ENCODE assay signal across 8 cellular contexts in the genomic region with DNA sequence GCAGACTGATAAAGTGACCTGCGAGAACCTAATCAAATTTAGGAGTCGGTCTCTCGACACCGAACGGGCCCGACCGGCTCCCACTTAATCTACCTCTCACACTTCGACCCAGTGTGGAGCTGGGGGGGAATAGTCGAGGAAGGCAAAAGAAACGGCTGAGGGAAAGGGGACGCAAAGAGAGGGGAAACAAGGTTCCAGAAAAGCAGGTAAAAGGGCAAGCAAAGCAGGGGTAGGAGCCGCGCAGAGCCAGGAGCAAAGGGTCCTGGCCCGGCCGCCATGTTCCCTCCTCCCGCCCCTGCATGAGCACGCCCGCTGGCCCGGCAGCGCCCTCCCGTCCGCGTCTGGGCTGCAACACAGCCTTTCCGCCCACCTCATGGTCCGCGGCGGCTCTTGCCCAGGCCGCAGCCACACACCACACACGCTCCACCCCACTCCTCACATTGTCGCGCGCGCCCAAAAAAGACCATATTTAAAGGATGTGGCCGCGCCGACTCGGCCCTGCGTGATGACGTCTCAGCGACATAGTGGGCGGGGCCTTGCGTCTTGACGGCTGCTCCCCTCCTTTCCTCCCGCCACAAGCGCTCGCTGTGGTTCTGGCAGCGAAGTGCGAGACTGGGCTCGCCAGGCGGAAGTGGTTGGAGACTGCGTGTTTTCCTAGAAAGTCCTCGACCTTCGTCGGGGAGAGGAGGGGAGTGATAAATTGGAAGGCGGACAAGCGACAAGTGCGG. TPM values are rescaled to one million over a fixed set of nuclear protein-coding genes. Genes with fewer than 3 reads are reported as not detected.
DNase-seq lines count a peak whose midpoint lies in the region; FAIRE-seq and TF ChIP-seq lines count a peak whose summit lies in the region.

A gene with protein sequence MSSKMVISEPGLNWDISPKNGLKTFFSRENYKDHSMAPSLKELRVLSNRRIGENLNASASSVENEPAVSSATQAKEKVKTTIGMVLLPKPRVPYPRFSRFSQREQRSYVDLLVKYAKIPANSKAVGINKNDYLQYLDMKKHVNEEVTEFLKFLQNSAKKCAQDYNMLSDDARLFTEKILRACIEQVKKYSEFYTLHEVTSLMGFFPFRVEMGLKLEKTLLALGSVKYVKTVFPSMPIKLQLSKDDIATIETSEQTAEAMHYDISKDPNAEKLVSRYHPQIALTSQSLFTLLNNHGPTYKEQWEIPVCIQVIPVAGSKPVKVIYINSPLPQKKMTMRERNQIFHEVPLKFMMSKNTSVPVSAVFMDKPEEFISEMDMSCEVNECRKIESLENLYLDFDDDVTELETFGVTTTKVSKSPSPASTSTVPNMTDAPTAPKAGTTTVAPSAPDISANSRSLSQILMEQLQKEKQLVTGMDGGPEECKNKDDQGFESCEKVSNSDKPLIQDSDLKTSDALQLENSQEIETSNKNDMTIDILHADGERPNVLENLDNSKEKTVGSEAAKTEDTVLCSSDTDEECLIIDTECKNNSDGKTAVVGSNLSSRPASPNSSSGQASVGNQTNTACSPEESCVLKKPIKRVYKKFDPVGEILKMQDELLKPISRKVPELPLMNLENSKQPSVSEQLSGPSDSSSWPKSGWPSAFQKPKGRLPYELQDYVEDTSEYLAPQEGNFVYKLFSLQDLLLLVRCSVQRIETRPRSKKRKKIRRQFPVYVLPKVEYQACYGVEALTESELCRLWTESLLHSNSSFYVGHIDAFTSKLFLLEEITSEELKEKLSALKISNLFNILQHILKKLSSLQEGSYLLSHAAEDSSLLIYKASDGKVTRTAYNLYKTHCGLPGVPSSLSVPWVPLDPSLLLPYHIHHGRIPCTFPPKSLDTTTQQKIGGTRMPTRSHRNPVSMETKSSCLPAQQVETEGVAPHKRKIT (minus strand): TSS at position 510 of the 728 bp plus-strand sequence. CDS start 1,165 bp downstream, outside the sequence.

- H3K36me3 Mint-ChIP-seq in activated naive CD4-positive, alpha-beta T cell treated with anti-CD3 and anti-CD28 coated beads for 36 hours (ENCODE audit: low read depth): peaks cover 15% of the 10 kb centered on the region

- peak within 1 kb of the TSS; percentile 90 for H2AFZ ChIP-seq in neuronal stem cell (ENCODE audit: low read length)

- peak within 1 kb of the TSS; percentile 82 for H3K27ac ChIP-seq in neuronal stem cell (replicated peaks; ENCODE audit: low read length)

- peak within 1 kb of the TSS; percentile 94 for H4K8ac ChIP-seq in neuronal stem cell (ENCODE audit: low read depth, low read length)

- in situ Hi-C loops in SK-MEL-5 (cut with HindIII; ENCODE audit: low pct_unique_long_range_greater_than_20kb, low sequenced_read_pairs): no loop called here

- DNase-seq in GM03348 (ENCODE audit: low spot score) (peak; percentile 96), HEK293T (ENCODE audit: extremely low spot score) (peak; percentile 86), MV-4-11 (lab: John Stamatoyannopoulos, UW) (peak; percentile 97), SK-MEL-5 (ENCODE audit: low read depth, low spot score) (peak; percentile 92), frontal cortex (ENCODE audit: low spot score in 2 of 2) (peak; percentile 76 to 84), neuronal stem cell (ENCODE audit: low spot score) (peak; percentile 87)
- peak; percentile 98 for DNase-seq in activated naive CD4-positive, alpha-beta T cell treated with anti-CD3 and anti-CD28 coated beads for 36 hours

- H2BK120ac ChIP-seq in neuronal stem cell (ENCODE audit: low read depth, low read length): peak within 1 kb of the TSS; percentile 5

- H3K27me3 Mint-ChIP-seq in activated naive CD4-positive, alpha-beta T cell treated with anti-CD3 and anti-CD28 coated beads for 36 hours (ENCODE audit: low read depth): no peaks in the 10 kb centered on the region

- H3K18ac ChIP-seq in neuronal stem cell (ENCODE audit: low read length): peak within 1 kb of the TSS; percentile 99

- peak within 1 kb of the TSS; percentile 87 for H3K14ac ChIP-seq in neuronal stem cell (ENCODE audit: low read length)

- H3K4me3 Mint-ChIP-seq in activated naive CD4-positive, alpha-beta T cell treated with anti-CD3 and anti-CD28 coated beads for 36 hours: peak within 1 kb of the TSS; percentile 93

- no peaks in the 10 kb centered on the region for H3K27me3 ChIP-seq in neuronal stem cell (ENCODE audit: control insufficient read depth in 3 of 3, insufficient read depth in 3 of 3, low read depth in 1 of 3, low read length in 3 of 3)

- H2BK5ac ChIP-seq in neuronal stem cell (ENCODE audit: low read length): peak within 1 kb of the TSS; percentile 56

- peak within 1 kb of the TSS; percentile 77 to 97 for H3K4me3 ChIP-seq in neuronal stem cell (ENCODE audit: low read length in 2 of 2)

- POLR2A ChIA-PET in HEK293T (lab: Yijun Ruan, JAX): interaction anchor here (0.7 kb wide), 1 partner anchor 42 kb away, joined by 3 read pairs; no protein-coding TSS in a partner anchor

- no CpG with 5 or more reads among the region's 57 CpGs for WGBS in neuronal stem cell (ENCODE audit: extremely low coverage in 2 of 2, insufficient read length in 2 of 2, insufficient replicate concordance in 1 of 2), 2 donors

- H3K36me3 ChIP-seq in neuronal stem cell (replicated peaks in 1 of 2; ENCODE audit: control insufficient read depth in 2 of 2, insufficient read depth in 2 of 2, low read length in 2 of 2): peaks cover 4 to 34% of the 10 kb centered on the region in 2 donors

- H3K4me1 Mint-ChIP-seq in activated naive CD4-positive, alpha-beta T cell treated with anti-CD3 and anti-CD28 coated beads for 36 hours (ENCODE audit: low read depth): peaks cover 44% of the 10 kb centered on the region

- H3K9ac ChIP-seq in neuronal stem cell (ENCODE audit: low read depth, low read length, poor library complexity): peak within 1 kb of the TSS; percentile 100

- intact Hi-C loops in activated naive CD4-positive, alpha-beta T cell treated with anti-CD3 and anti-CD28 coated beads for 36 hours (cut with micrococcal nuclease): loop anchor here (1.0 to 10.0 kb wide), 10 partner anchors 30 to 1916 kb away; a partner anchor contains a TSS

- peak within 1 kb of the TSS; percentile 66 for H3K4me2 ChIP-seq in neuronal stem cell (ENCODE audit: insufficient read depth, low read length, poor library complexity, severe bottlenecking)

- no peak for TF ChIP-seq CTCF in subcutaneous adipose tissue (IDR thresholded peaks at IDR 0.05; ENCODE audit: low read depth)

- H2BK15ac ChIP-seq in neuronal stem cell (ENCODE audit: low read length): peak within 1 kb of the TSS; percentile 12

- no peaks in the 10 kb centered on the region for H3K9me3 ChIP-seq in neuronal stem cell (replicated peaks in 1 of 2; ENCODE audit: control insufficient read depth in 2 of 2, insufficient read depth in 1 of 2, low read depth in 1 of 2, low read length in 2 of 2)

- H3K4me1 ChIP-seq in neuronal stem cell (ENCODE audit: control insufficient read depth in 2 of 2, insufficient read depth in 1 of 2, low read depth in 1 of 2, low read length in 2 of 2): peaks cover 7 to 10% of the 10 kb centered on the region in 2 donors

- peak within 1 kb of the TSS; percentile 81 for H4K91ac ChIP-seq in neuronal stem cell (ENCODE audit: low read depth, low read length, poor library complexity)

- H3K9me3 Mint-ChIP-seq in activated naive CD4-positive, alpha-beta T cell treated with anti-CD3 and anti-CD28 coated beads for 36 hours: no peaks in the 10 kb centered on the region

- no peak within 1 kb of the TSS for H2AK5ac ChIP-seq in neuronal stem cell (ENCODE audit: low read depth, low read length)

- H3K23ac ChIP-seq in neuronal stem cell (ENCODE audit: low read depth, low read length, poor library complexity): peak within 1 kb of the TSS; percentile 86

- FAIRE-seq in frontal cortex (lab: Jason Lieb, UNC): no peak

- peak within 1 kb of the TSS; percentile 19 for H3K4ac ChIP-seq in neuronal stem cell (ENCODE audit: low read length)

- CTCF ChIA-PET in HEK293T (lab: Yijun Ruan, JAX): no interaction called here
- CTCF ChIA-PET in activated naive CD4-positive, alpha-beta T cell treated with anti-CD3 and anti-CD28 coated beads for 36 hours (lab: Charles Lee): interaction anchor here (1.1 to 1.4 kb wide), 4 partner anchors 30 to 170 kb away, joined by 3 to 7 read pairs (median 4); no protein-coding TSS in a partner anchor

- H3K79me1 ChIP-seq in neuronal stem cell (ENCODE audit: low read depth, low read length): peaks cover 5% of the 10 kb centered on the region

- peak within 1 kb of the TSS; percentile 94 for H3K27ac Mint-ChIP-seq in activated naive CD4-positive, alpha-beta T cell treated with anti-CD3 and anti-CD28 coated beads for 36 hours

- no peak within 1 kb of the TSS for H2BK12ac ChIP-seq in neuronal stem cell (ENCODE audit: low read length)

TF ChIP-seq in HEK293T, 16 proteins besides CTCF, POLR2A, EP300 and RAD21:
- TF ChIP-seq TARDBP (IDR thresholded peaks at IDR 0.05) (0 out of 2 replicates have a peak, but pooled peaks have one; percentile 61), HDGF (IDR thresholded peaks at IDR 0.05; ENCODE audit: borderline replicate concordance) (peak; percentile 58; the same call in 1 of the 2 replicates), L3MBTL2 (conservative IDR thresholded peaks at IDR 0.05) (peak; percentile 91), NFRKB (IDR thresholded peaks at IDR 0.05) (no peak), FOXK2 (IDR thresholded peaks at IDR 0.05) (no peak), SUZ12 (IDR thresholded peaks at IDR 0.05) (no peak), SP1 (IDR thresholded peaks at IDR 0.05) (no peak), BHLHE40 (IDR thresholded peaks at IDR 0.05; ENCODE audit: borderline replicate concordance) (no peak), ELF4 (IDR thresholded peaks at IDR 0.05) (peak; percentile 64), ZNF384 (IDR thresholded peaks at IDR 0.05) (no peak)
- TF ChIP-seq, protein P1, sequence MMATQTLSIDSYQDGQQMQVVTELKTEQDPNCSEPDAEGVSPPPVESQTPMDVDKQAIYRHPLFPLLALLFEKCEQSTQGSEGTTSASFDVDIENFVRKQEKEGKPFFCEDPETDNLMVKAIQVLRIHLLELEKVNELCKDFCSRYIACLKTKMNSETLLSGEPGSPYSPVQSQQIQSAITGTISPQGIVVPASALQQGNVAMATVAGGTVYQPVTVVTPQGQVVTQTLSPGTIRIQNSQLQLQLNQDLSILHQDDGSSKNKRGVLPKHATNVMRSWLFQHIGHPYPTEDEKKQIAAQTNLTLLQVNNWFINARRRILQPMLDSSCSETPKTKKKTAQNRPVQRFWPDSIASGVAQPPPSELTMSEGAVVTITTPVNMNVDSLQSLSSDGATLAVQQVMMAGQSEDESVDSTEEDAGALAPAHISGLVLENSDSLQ (IDR thresholded peaks at IDR 0.05): peak; percentile 40; the same call in 1 of the 2 replicates

RNA-seq across cellular contexts. Expression of the gene that starts here (rescaled TPM):
- 34.3 and 46.3 TPM in 2 replicates for total RNA-seq in SK-MEL-5 (2014; rRNA removed; shearing (Covaris generic))
- polyA plus RNA-seq in SK-MEL-5 (2015; cell fraction: cytosol; rRNA removed): 30.2 and 31.8 TPM in 2 replicates
- 48.6 and 57.5 TPM in 2 replicates for polyA plus RNA-seq in SK-MEL-5 (2015; cell fraction: nucleus; rRNA removed)
- 10 to 100 TPM; 75.2 to 76.7 TPM for total RNA-seq in activated naive CD4-positive, alpha-beta T cell treated with anti-CD3 and anti-CD28 coated beads for 36 hours
- total RNA-seq in frontal cortex (38.3 TPM), subcutaneous adipose tissue (10 to 100 TPM; 26.0 to 64.2 (median 36.2) TPM)
- 45.0 TPM for polyA plus RNA-seq in neuronal stem cell (2013, experiment 1 of 2)
- polyA plus RNA-seq in neuronal stem cell (2013, experiment 2 of 2): 45.5 TPM

Comparison
In these comparisons a context has a peak if more than half of its experiments do, and no peak if none do; other contexts are left out.
1. Peak in every context shown above with its lines: DNase-seq, H3K4me3 ChIP-seq and H3K27ac ChIP-seq.